Comparison of ENCODE assay signal across 25 cellular contexts in the genomic region with DNA sequence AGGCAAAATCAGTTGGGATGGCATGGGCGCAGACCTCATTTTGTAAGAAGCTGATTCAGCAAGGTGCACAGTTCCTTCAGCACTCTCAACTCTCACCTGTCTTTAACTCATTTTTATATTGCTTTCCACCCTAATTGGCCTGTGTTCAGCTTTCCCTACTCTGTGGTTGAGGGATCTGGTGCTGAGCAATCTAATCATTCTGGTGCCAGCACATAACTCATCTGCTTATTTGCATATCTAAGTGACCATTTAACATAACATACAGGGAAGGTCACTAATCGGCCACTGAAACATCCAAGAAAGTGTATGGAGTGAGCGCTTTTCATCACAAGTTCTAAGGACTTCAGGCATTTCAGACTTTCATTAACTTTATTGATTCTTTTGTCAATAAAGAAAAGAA.
"Had no signal": no experiment of that assay in that cellular context is flagged by ENCODE, and none has a peak within 500 bp of the region (broad histone marks: within the 10 kb centered on the region; RNA-seq: fewer than 3 reads in every experiment).

No MANE protein-coding gene starts in this region.

- H3K4me1 Mint-ChIP-seq: activated CD4-positive, alpha-beta T cell treated with anti-CD3 and anti-CD28 coated beads, Interleukin-2, amount 10 ng/mL, durations not matched to agents 24 days and 14 days; activated naive CD4-positive, alpha-beta T cell treated with anti-CD3 and anti-CD28 coated beads, Interleukin-2, amount 10 ng/mL, durations not matched to agents 7 days and 5 days; activated naive CD8-positive, alpha-beta T cell treated with anti-CD3 and anti-CD28 coated beads, Interleukin-2, amount 10 ng/mL, durations not matched to agents 7 days and 5 days had no signal

- H3K27me3 Mint-ChIP-seq: activated CD4-positive, alpha-beta T cell treated with anti-CD3 and anti-CD28 coated beads, Interleukin-2, amount 10 ng/mL, durations not matched to agents 24 days and 14 days had no signal

- H3K27me3 ChIP-seq: colonic mucosa, esophagus squamous epithelium, spleen, transverse colon had no signal

- DNase-seq: activated CD4-positive, alpha-beta memory T cell treated with anti-CD3 and anti-CD28 coated beads for 36 hours; activated CD4-positive, CD25-positive, alpha-beta regulatory T cell treated with anti-CD3 and anti-CD28 coated beads, Interleukin-2, amount 50 U/mL, for 72 hours; activated CD8-positive, alpha-beta memory T cell treated with anti-CD3 and anti-CD28 coated beads, Interleukin-2, amount 50 U/mL, for 4 hours; activated gamma-delta T cell; activated naive CD4-positive, alpha-beta T cell treated with anti-CD3 and anti-CD28 coated beads, Interleukin-2, amount 10 ng/mL, durations not matched to agents 7 days and 5 days; activated naive CD8-positive, alpha-beta T cell treated with anti-CD3 and anti-CD28 coated beads, Interleukin-2, amount 10 ng/mL, durations not matched to agents 7 days and 5 days; activated T-cell treated with anti-CD3 and anti-CD28 coated beads, Interleukin-2, amount 50 U/mL, for 1 hour; cerebellar nuclear complex; colonic mucosa; effector CD8-positive, alpha-beta T cell; esophagus squamous epithelium; foreskin melanocyte; glutamatergic neuron; left colon; mammary epithelial cell; posterior cingulate gyrus; right cardiac atrium; spleen; stimulated activated naive CD4-positive, alpha-beta T cell treated with Interleukin-2 at 50 U/mL for 16 hours; T1000; transverse colon had no signal

- H3K27ac ChIP-seq: colonic mucosa, epithelial cell of prostate, esophagus squamous epithelium, spleen, transverse colon had no signal

- H3K4me3 ChIP-seq: colonic mucosa, esophagus squamous epithelium, spleen, transverse colon had no signal

- H3K4me1 ChIP-seq: colonic mucosa had no signal

- H3K9me3 ChIP-seq: colonic mucosa, esophagus squamous epithelium, spleen, transverse colon had no signal

- ATAC-seq: left colon, right cardiac atrium had no signal

- H3K27ac Mint-ChIP-seq: activated CD4-positive, alpha-beta memory T cell treated with anti-CD3 and anti-CD28 coated beads for 36 hours; activated CD4-positive, alpha-beta T cell treated with anti-CD3 and anti-CD28 coated beads, Interleukin-2, amount 10 ng/mL, durations not matched to agents 24 days and 14 days; activated naive CD4-positive, alpha-beta T cell treated with anti-CD3 and anti-CD28 coated beads, Interleukin-2, amount 10 ng/mL, durations not matched to agents 7 days and 5 days; activated naive CD8-positive, alpha-beta T cell treated with anti-CD3 and anti-CD28 coated beads, Interleukin-2, amount 10 ng/mL, durations not matched to agents 7 days and 5 days; T-helper 1 cell treated with Interleukin-12 subunit alpha and Interleukin-12 subunit beta and Interleukin-4 antibody, amounts not matched to agents 30 μg/mL and 1 μg/mL, for 36 hours had no signal

- H3K9me3 Mint-ChIP-seq: activated CD4-positive, alpha-beta memory T cell treated with anti-CD3 and anti-CD28 coated beads for 36 hours; activated CD4-positive, alpha-beta T cell treated with anti-CD3 and anti-CD28 coated beads, Interleukin-2, amount 10 ng/mL, durations not matched to agents 24 days and 14 days; activated naive CD4-positive, alpha-beta T cell treated with anti-CD3 and anti-CD28 coated beads, Interleukin-2, amount 10 ng/mL, durations not matched to agents 7 days and 5 days; activated naive CD8-positive, alpha-beta T cell treated with anti-CD3 and anti-CD28 coated beads, Interleukin-2, amount 10 ng/mL, durations not matched to agents 7 days and 5 days; nephron; T-helper 1 cell treated with Interleukin-12 subunit alpha and Interleukin-12 subunit beta and Interleukin-4 antibody, amounts not matched to agents 30 μg/mL and 1 μg/mL, for 36 hours had no signal

- H3K36me3 ChIP-seq: colonic mucosa, esophagus squamous epithelium, spleen, transverse colon had no signal

- H3K4me3 Mint-ChIP-seq: activated CD4-positive, alpha-beta memory T cell treated with anti-CD3 and anti-CD28 coated beads for 36 hours; activated CD4-positive, alpha-beta T cell treated with anti-CD3 and anti-CD28 coated beads, Interleukin-2, amount 10 ng/mL, durations not matched to agents 24 days and 14 days; activated naive CD4-positive, alpha-beta T cell treated with anti-CD3 and anti-CD28 coated beads, Interleukin-2, amount 10 ng/mL, durations not matched to agents 7 days and 5 days; activated naive CD8-positive, alpha-beta T cell treated with anti-CD3 and anti-CD28 coated beads, Interleukin-2, amount 10 ng/mL, durations not matched to agents 7 days and 5 days; nephron; T-helper 1 cell treated with Interleukin-12 subunit alpha and Interleukin-12 subunit beta and Interleukin-4 antibody, amounts not matched to agents 30 μg/mL and 1 μg/mL, for 36 hours had no signal

- H3K36me3 Mint-ChIP-seq: activated CD4-positive, alpha-beta memory T cell treated with anti-CD3 and anti-CD28 coated beads for 36 hours; activated naive CD4-positive, alpha-beta T cell treated with anti-CD3 and anti-CD28 coated beads, Interleukin-2, amount 10 ng/mL, durations not matched to agents 7 days and 5 days; activated naive CD8-positive, alpha-beta T cell treated with anti-CD3 and anti-CD28 coated beads, Interleukin-2, amount 10 ng/mL, durations not matched to agents 7 days and 5 days had no signal
